ENCODE assay signal across 28 cellular contexts in genomic region chrX:79728421-79728820, GRCh38.
"Had no signal": no experiment of that assay in that cellular context is flagged by ENCODE, and none has a peak within 500 bp of the region (broad histone marks: within the 10 kb centered on the region; RNA-seq: fewer than 3 reads in every experiment).

No MANE protein-coding gene starts in this region.

- H3K9me3 Mint-ChIP-seq: dendritic cell treated with granulocyte-macrophage colony-stimulating factor and Interleukin-4, amounts not matched to agents 40 ng/mL and 50 ng/mL, for 4 days; memory B cell; naive B cell; natural killer cell treated with Interleukin-12 subunit alpha and Interleukin-12 subunit beta and Interleukin-15 and Interleukin-18, amount 100 ng/mL, for 72 hours; neural crest cell; stimulated activated naive B cell treated with anti-CD40 and anti-IgM and Interleukin-4, amounts not matched to agents 10 μg/mL and 1 μg/mL and 100 μg/mL, for 72 hours; stimulated activated naive CD8-positive, alpha-beta T cell treated with anti-CD3 and anti-CD28 coated beads, Interleukin-15, Interleukin-2, amounts not matched to agents 100 ng/mL and 50 ng/mL, for 24 hours had no signal

- H3K4me1 ChIP-seq: colonic mucosa, gastrocnemius medialis, lower lobe of right lung, pancreas, right lobe of liver, transverse colon, upper lobe of right lung, uterus had no signal

- DNase-seq: colonic mucosa; effector CD8-positive, alpha-beta T cell; endodermal cell; foreskin fibroblast; gastrocnemius medialis; head of caudate nucleus; kidney glomerular epithelial cell; left ventricle myocardium superior; lower lobe of right lung; mucosa of descending colon; naive B cell; pancreas; right lobe of liver; small intestine; stimulated activated CD4-positive, alpha-beta T cell treated with anti-CD3 and anti-CD28 coated beads, Interleukin-15, amount 100 ng/mL, for 24 hours; stimulated activated CD4-positive, alpha-beta T cell treated with anti-CD3 and anti-CD28 coated beads, Interleukin-2, amount 100 ng/mL, for 48 hours; stimulated activated naive B cell treated with anti-CD40 and anti-IgM and Interleukin-4, amounts not matched to agents 10 μg/mL and 1 μg/mL and 100 μg/mL, for 72 hours; transverse colon; upper lobe of right lung; uterus had no signal

- H3K27me3 Mint-ChIP-seq: dendritic cell treated with granulocyte-macrophage colony-stimulating factor and Interleukin-4, amounts not matched to agents 40 ng/mL and 50 ng/mL, for 4 days; memory B cell; naive B cell; natural killer cell treated with Interleukin-12 subunit alpha and Interleukin-12 subunit beta and Interleukin-15 and Interleukin-18, amount 100 ng/mL, for 72 hours; progenitor cell of endocrine pancreas; stimulated activated naive B cell treated with anti-CD40 and anti-IgM and Interleukin-4, amounts not matched to agents 10 μg/mL and 1 μg/mL and 100 μg/mL, for 72 hours; stimulated activated naive CD8-positive, alpha-beta T cell treated with anti-CD3 and anti-CD28 coated beads, Interleukin-15, Interleukin-2, amounts not matched to agents 100 ng/mL and 50 ng/mL, for 24 hours had no signal

- H3K27ac Mint-ChIP-seq: dendritic cell treated with granulocyte-macrophage colony-stimulating factor and Interleukin-4, amounts not matched to agents 40 ng/mL and 50 ng/mL, for 4 days; endodermal cell; memory B cell; naive B cell; natural killer cell treated with Interleukin-12 subunit alpha and Interleukin-12 subunit beta and Interleukin-15 and Interleukin-18, amount 100 ng/mL, for 72 hours; progenitor cell of endocrine pancreas; stimulated activated naive B cell treated with anti-CD40 and anti-IgM and Interleukin-4, amounts not matched to agents 10 μg/mL and 1 μg/mL and 100 μg/mL, for 72 hours; stimulated activated naive CD8-positive, alpha-beta T cell treated with anti-CD3 and anti-CD28 coated beads, Interleukin-15, Interleukin-2, amounts not matched to agents 100 ng/mL and 50 ng/mL, for 24 hours had no signal

- H3K4me3 ChIP-seq: colonic mucosa, gastrocnemius medialis, lower lobe of right lung, mucosa of descending colon, pancreas, right lobe of liver, transverse colon, upper lobe of right lung, uterus had no signal

- H3K4me3 Mint-ChIP-seq: dendritic cell treated with granulocyte-macrophage colony-stimulating factor and Interleukin-4, amounts not matched to agents 40 ng/mL and 50 ng/mL, for 4 days; endodermal cell; memory B cell; naive B cell; natural killer cell treated with Interleukin-12 subunit alpha and Interleukin-12 subunit beta and Interleukin-15 and Interleukin-18, amount 100 ng/mL, for 72 hours; neural crest cell; stimulated activated naive B cell treated with anti-CD40 and anti-IgM and Interleukin-4, amounts not matched to agents 10 μg/mL and 1 μg/mL and 100 μg/mL, for 72 hours; stimulated activated naive CD8-positive, alpha-beta T cell treated with anti-CD3 and anti-CD28 coated beads, Interleukin-15, Interleukin-2, amounts not matched to agents 100 ng/mL and 50 ng/mL, for 24 hours had no signal

- H3K4me1 Mint-ChIP-seq: memory B cell; naive B cell; neural crest cell; stimulated activated naive B cell treated with anti-CD40 and anti-IgM and Interleukin-4, amounts not matched to agents 10 μg/mL and 1 μg/mL and 100 μg/mL, for 72 hours had no signal

- H3K36me3 Mint-ChIP-seq: memory B cell; naive B cell; natural killer cell treated with Interleukin-12 subunit alpha and Interleukin-12 subunit beta and Interleukin-15 and Interleukin-18, amount 100 ng/mL, for 72 hours; stimulated activated naive B cell treated with anti-CD40 and anti-IgM and Interleukin-4, amounts not matched to agents 10 μg/mL and 1 μg/mL and 100 μg/mL, for 72 hours had no signal

- H3K27ac ChIP-seq: colonic mucosa, epithelial cell of prostate, gastrocnemius medialis, lower lobe of right lung, neutrophil, pancreas, right lobe of liver, transverse colon, upper lobe of right lung, uterus had no signal

- H3K36me3 ChIP-seq: colonic mucosa, gastrocnemius medialis, lower lobe of right lung, neutrophil, pancreas, right lobe of liver, transverse colon, upper lobe of right lung, uterus had no signal

- H3K27me3 ChIP-seq: colonic mucosa, gastrocnemius medialis, neutrophil, right lobe of liver, transverse colon, upper lobe of right lung had no signal

- H3K9me3 ChIP-seq: colonic mucosa, gastrocnemius medialis, lower lobe of right lung, mucosa of descending colon, neutrophil, pancreas, right lobe of liver, transverse colon, upper lobe of right lung, uterus had no signal
